ENCODE assay signal across 7 cellular contexts in genomic region chr13:20128459-20128927, GRCh38. TPM values are rescaled to one million over a fixed set of nuclear protein-coding genes. Genes with fewer than 3 reads are reported as not detected.
DNase-seq lines count a peak whose midpoint lies in the region; ATAC-seq, FAIRE-seq and TF ChIP-seq lines count a peak whose summit lies in the region.

No MANE protein-coding gene starts in this region.

- H3K27ac ChIP-seq in astrocyte (ENCODE audit: low read depth, low read length) (no peak overlapping the region), suprapubic skin (peak overlapping the region; percentile 73)

- WGBS in suprapubic skin: 10% methylated on average over 23 of the region's 28 CpGs

- no peaks in the 10 kb centered on the region for H3K36me3 ChIP-seq in astrocyte (ENCODE audit: insufficient read depth, low read length)
- no peaks in the 10 kb centered on the region for H3K36me3 ChIP-seq in suprapubic skin

- ATAC-seq in GM18867 (IDR thresholded peaks at IDR 0.05; ENCODE audit: unreplicated experiment) (peak; percentile 11), HG03442 (IDR thresholded peaks at IDR 0.05; ENCODE audit: unreplicated experiment) (peak; percentile 3), GM21360 (IDR thresholded peaks at IDR 0.05; ENCODE audit: unreplicated experiment) (no peak)

- H3K27me3 Mint-ChIP-seq in astrocyte (ENCODE audit: low read depth, unreplicated experiment): peaks cover 14% of the 10 kb centered on the region

- H3K79me2 ChIP-seq in astrocyte (ENCODE audit: insufficient read depth, low read length): no peaks in the 10 kb centered on the region

- H3K9me3 Mint-ChIP-seq in astrocyte (ENCODE audit: unreplicated experiment): no peaks in the 10 kb centered on the region

- no peak for TF ChIP-seq POLR2A in suprapubic skin (IDR thresholded peaks at IDR 0.05)

- H2AFZ ChIP-seq in astrocyte (ENCODE audit: low read depth, low read length): peak overlapping the region; percentile 100

- TF ChIP-seq EP300 in suprapubic skin (IDR thresholded peaks at IDR 0.05): no peak

- H3K27me3 ChIP-seq in astrocyte (ENCODE audit: insufficient read depth, low read length): peaks cover 9% of the 10 kb centered on the region
- H3K27me3 ChIP-seq in suprapubic skin: peaks cover 25% of the 10 kb centered on the region

- H3K27ac Mint-ChIP-seq in astrocyte (ENCODE audit: unreplicated experiment): no peak overlapping the region

- no peak overlapping the region for H3K4me3 Mint-ChIP-seq in astrocyte (ENCODE audit: unreplicated experiment)

- peak overlapping the region; percentile 84 for H3K9ac ChIP-seq in astrocyte (ENCODE audit: low read length)

- H3K4me2 ChIP-seq in astrocyte (ENCODE audit: low read length): peak overlapping the region; percentile 99

- no peaks in the 10 kb centered on the region for H3K36me3 Mint-ChIP-seq in astrocyte (ENCODE audit: low read depth, unreplicated experiment)

- DNase-seq in astrocyte (ENCODE audit: low read depth): no peak
- peak; percentile 62 for DNase-seq in left kidney (ENCODE audit: low read depth, low spot score)
- DNase-seq in suprapubic skin (ENCODE audit: low spot score in 2 of 2): peak in 1 of 2 donors; percentile 67
- DNase-seq in iPS-NIHi7 (ENCODE audit: extremely low spot score): no peak

- H3K4me1 Mint-ChIP-seq in astrocyte (ENCODE audit: low read depth, unreplicated experiment): peaks cover 4% of the 10 kb centered on the region

- no peaks in the 10 kb centered on the region for H3K9me3 ChIP-seq in astrocyte (ENCODE audit: insufficient read depth, low read depth, low read length)
- H3K9me3 ChIP-seq in suprapubic skin: no peaks in the 10 kb centered on the region

- TF ChIP-seq CTCF in astrocyte (IDR thresholded peaks at IDR 0.05; ENCODE audit: insufficient read depth, low read depth, low read length) (no peak), suprapubic skin (IDR thresholded peaks at IDR 0.05) (peak in 1 of 2 donors; percentile 32)

- H3K4me3 ChIP-seq in astrocyte (ENCODE audit: insufficient read depth, low read depth, low read length) (peak overlapping the region; percentile 64), suprapubic skin (peak overlapping the region; percentile 60)

- H4K20me1 ChIP-seq in astrocyte (ENCODE audit: insufficient read depth, low read length): no peaks in the 10 kb centered on the region

- H3K4me1 ChIP-seq in astrocyte (ENCODE audit: insufficient read depth, low read length) (peaks cover 24% of the 10 kb centered on the region), suprapubic skin (peaks cover 27% of the 10 kb centered on the region)

- FAIRE-seq in astrocyte (lab: Jason Lieb, UNC): no peak

RNA-seq across cellular contexts. Expression of gene GJA3, which starts 32.4 kb away (rescaled TPM):
- total RNA-seq in astrocyte: 0.59 and 0.72 TPM in 2 replicates
- total RNA-seq in suprapubic skin: under 1 TPM in 3 of 4 donors, not detected in 1; 0.25 to 0.94 (median 0.30) TPM
